Comparison of ENCODE assay signal across 1 cellular context in the genomic region with DNA sequence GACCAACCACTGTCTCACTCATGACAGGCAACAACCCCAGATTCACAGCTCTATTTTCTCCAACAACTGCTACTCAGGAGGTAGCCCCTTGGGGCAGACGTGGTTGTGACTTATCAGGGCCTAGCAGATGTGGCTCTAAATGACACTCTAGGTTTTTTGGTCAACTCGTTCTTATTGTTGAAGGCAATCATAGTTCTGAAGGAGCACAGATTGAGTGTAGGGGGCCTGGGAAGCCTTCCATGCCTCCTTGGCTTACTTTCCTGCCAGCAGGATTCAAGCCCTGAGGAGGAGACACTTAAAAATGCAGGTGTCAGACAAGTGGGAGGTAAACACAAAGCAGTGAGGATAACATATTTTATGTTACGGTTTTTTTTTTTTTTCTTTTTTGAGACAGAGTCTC.
TF ChIP-seq lines count a peak whose summit lies in the region.

No MANE protein-coding gene starts in this region.

TF ChIP-seq in K562, 482 proteins besides CTCF, POLR2A, EP300 and RAD21 (continues in another document):
- TF ChIP-seq ZNF785 (CRISPR knock-in tag; IDR thresholded peaks at IDR 0.05), result no peak
- no peak for TF ChIP-seq ZBTB1 (CRISPR knock-in tag; IDR thresholded peaks at IDR 0.05; ENCODE audit: borderline replicate concordance, low read depth)
- no peak for TF ChIP-seq OTX1 (CRISPR knock-in tag; IDR thresholded peaks at IDR 0.05)
- TF ChIP-seq HOMEZ (CRISPR knock-in tag; IDR thresholded peaks at IDR 0.05), result no peak
- no peak for TF ChIP-seq FUS (optimal IDR thresholded peaks at IDR 0.05; ENCODE audit: low read depth, low read length)
- TF ChIP-seq, protein P1, sequence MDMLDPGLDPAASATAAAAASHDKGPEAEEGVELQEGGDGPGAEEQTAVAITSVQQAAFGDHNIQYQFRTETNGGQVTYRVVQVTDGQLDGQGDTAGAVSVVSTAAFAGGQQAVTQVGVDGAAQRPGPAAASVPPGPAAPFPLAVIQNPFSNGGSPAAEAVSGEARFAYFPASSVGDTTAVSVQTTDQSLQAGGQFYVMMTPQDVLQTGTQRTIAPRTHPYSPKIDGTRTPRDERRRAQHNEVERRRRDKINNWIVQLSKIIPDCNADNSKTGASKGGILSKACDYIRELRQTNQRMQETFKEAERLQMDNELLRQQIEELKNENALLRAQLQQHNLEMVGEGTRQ (CRISPR knock-in tag; IDR thresholded peaks at IDR 0.05), result no peak
- no peak for TF ChIP-seq KLF1 (tag; IDR thresholded peaks at IDR 0.05)
- TF ChIP-seq, protein P2, sequence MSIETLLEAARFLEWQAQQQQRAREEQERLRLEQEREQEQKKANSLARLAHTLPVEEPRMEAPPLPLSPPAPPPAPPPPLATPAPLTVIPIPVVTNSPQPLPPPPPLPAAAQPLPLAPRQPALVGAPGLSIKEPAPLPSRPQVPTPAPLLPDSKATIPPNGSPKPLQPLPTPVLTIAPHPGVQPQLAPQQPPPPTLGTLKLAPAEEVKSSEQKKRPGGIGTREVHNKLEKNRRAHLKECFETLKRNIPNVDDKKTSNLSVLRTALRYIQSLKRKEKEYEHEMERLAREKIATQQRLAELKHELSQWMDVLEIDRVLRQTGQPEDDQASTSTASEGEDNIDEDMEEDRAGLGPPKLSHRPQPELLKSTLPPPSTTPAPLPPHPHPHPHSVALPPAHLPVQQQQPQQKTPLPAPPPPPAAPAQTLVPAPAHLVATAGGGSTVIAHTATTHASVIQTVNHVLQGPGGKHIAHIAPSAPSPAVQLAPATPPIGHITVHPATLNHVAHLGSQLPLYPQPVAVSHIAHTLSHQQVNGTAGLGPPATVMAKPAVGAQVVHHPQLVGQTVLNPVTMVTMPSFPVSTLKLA (conservative IDR thresholded peaks at IDR 0.05), result no peak
- TF ChIP-seq ZBTB49 (CRISPR knock-in tag; IDR thresholded peaks at IDR 0.05; ENCODE audit: borderline replicate concordance), result no peak
- 0 out of 2 replicates have a peak, but pooled peaks have one; percentile 28 for TF ChIP-seq TEAD4 (IDR thresholded peaks at IDR 0.05; ENCODE audit: low read length)
- TF ChIP-seq TEAD4 (CRISPR knock-in tag; IDR thresholded peaks at IDR 0.05; ENCODE audit: borderline replicate concordance), result no peak
- TF ChIP-seq KDM1A (IDR thresholded peaks at IDR 0.05), result peak; percentile 70 to 77
- TF ChIP-seq ZBTB34 (CRISPR knock-in tag; IDR thresholded peaks at IDR 0.05), result no peak
- TF ChIP-seq SNIP1 (IDR thresholded peaks at IDR 0.05; ENCODE audit: low read depth), result no peak
- no peak for TF ChIP-seq NELFE (IDR thresholded peaks at IDR 0.05; ENCODE audit: insufficient read depth, insufficient read length)
- TF ChIP-seq, protein P3, sequence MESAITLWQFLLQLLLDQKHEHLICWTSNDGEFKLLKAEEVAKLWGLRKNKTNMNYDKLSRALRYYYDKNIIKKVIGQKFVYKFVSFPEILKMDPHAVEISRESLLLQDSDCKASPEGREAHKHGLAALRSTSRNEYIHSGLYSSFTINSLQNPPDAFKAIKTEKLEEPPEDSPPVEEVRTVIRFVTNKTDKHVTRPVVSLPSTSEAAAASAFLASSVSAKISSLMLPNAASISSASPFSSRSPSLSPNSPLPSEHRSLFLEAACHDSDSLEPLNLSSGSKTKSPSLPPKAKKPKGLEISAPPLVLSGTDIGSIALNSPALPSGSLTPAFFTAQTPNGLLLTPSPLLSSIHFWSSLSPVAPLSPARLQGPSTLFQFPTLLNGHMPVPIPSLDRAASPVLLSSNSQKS (CRISPR knock-in tag; IDR thresholded peaks at IDR 0.05), result no peak
- TF ChIP-seq, protein P4, sequence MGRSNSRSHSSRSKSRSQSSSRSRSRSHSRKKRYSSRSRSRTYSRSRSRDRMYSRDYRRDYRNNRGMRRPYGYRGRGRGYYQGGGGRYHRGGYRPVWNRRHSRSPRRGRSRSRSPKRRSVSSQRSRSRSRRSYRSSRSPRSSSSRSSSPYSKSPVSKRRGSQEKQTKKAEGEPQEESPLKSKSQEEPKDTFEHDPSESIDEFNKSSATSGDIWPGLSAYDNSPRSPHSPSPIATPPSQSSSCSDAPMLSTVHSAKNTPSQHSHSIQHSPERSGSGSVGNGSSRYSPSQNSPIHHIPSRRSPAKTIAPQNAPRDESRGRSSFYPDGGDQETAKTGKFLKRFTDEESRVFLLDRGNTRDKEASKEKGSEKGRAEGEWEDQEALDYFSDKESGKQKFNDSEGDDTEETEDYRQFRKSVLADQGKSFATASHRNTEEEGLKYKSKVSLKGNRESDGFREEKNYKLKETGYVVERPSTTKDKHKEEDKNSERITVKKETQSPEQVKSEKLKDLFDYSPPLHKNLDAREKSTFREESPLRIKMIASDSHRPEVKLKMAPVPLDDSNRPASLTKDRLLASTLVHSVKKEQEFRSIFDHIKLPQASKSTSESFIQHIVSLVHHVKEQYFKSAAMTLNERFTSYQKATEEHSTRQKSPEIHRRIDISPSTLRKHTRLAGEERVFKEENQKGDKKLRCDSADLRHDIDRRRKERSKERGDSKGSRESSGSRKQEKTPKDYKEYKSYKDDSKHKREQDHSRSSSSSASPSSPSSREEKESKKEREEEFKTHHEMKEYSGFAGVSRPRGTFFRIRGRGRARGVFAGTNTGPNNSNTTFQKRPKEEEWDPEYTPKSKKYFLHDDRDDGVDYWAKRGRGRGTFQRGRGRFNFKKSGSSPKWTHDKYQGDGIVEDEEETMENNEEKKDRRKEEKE (IDR thresholded peaks at IDR 0.05; ENCODE audit: borderline replicate concordance in 1 of 2, control insufficient read depth in 1 of 2, low read depth in 2 of 2, low read length in 1 of 2), result no peak
- TF ChIP-seq TCF3 (CRISPR knock-in tag; IDR thresholded peaks at IDR 0.05), result peak; percentile 26; the same call in 1 of the 2 replicates
- peak; percentile 40 for TF ChIP-seq CBFA2T2 (conservative IDR thresholded peaks at IDR 0.05)
- TF ChIP-seq SRF (CRISPR knock-in tag; IDR thresholded peaks at IDR 0.05), result no peak
- TF ChIP-seq HSF4 (CRISPR knock-in tag; IDR thresholded peaks at IDR 0.05; ENCODE audit: borderline replicate concordance), result no peak
- no peak for TF ChIP-seq ESRRA (IDR thresholded peaks at IDR 0.05; ENCODE audit: borderline replicate concordance, low read depth)
- TF ChIP-seq RCOR1 (IDR thresholded peaks at IDR 0.05; ENCODE audit: borderline replicate concordance in 1 of 2, low read depth in 2 of 2, low read length in 2 of 2), result peak in 1 of 2 experiments; percentile 58; a peak in 1 of 4 replicates
- no peak for TF ChIP-seq POLR2H (tag; IDR thresholded peaks at IDR 0.05; ENCODE audit: low read depth)
- no peak for TF ChIP-seq ZNF699 (CRISPR knock-in tag; IDR thresholded peaks at IDR 0.05; ENCODE audit: insufficient replicate concordance)
- TF ChIP-seq ZKSCAN3 (CRISPR knock-in tag; IDR thresholded peaks at IDR 0.05), result no peak
- no peak for TF ChIP-seq DLX4 (CRISPR knock-in tag; IDR thresholded peaks at IDR 0.05)
- no peak for TF ChIP-seq ILF3 (IDR thresholded peaks at IDR 0.05; ENCODE audit: borderline replicate concordance)
- no peak for TF ChIP-seq ZNF551 (CRISPR knock-in tag; IDR thresholded peaks at IDR 0.05)
- no peak for TF ChIP-seq C11orf30 (IDR thresholded peaks at IDR 0.05; ENCODE audit: low read depth)
- peak; percentile 62 for TF ChIP-seq CBFA2T3 (IDR thresholded peaks at IDR 0.05)
- TF ChIP-seq ZNF212 (CRISPR knock-in tag; IDR thresholded peaks at IDR 0.05), result no peak
- TF ChIP-seq ZNF239 (CRISPR knock-in tag; IDR thresholded peaks at IDR 0.05), result no peak
- TF ChIP-seq MTF1 (CRISPR knock-in tag; IDR thresholded peaks at IDR 0.05; ENCODE audit: borderline replicate concordance), result no peak
- no peak for TF ChIP-seq PTBP1 (IDR thresholded peaks at IDR 0.05; ENCODE audit: low read depth, low read length)
- TF ChIP-seq HLTF (IDR thresholded peaks at IDR 0.05), result no peak
- no peak for TF ChIP-seq ZNF318 (IDR thresholded peaks at IDR 0.05; ENCODE audit: borderline replicate concordance in 1 of 2, low read depth in 1 of 2)
- TF ChIP-seq ZNF311 (CRISPR knock-in tag; IDR thresholded peaks at IDR 0.05), result no peak
- TF ChIP-seq HMG20B (CRISPR knock-in tag; IDR thresholded peaks at IDR 0.05), result no peak
- TF ChIP-seq PPARD (CRISPR knock-in tag; IDR thresholded peaks at IDR 0.05), result no peak
- no peak for TF ChIP-seq TAF1 (IDR thresholded peaks at IDR 0.05; ENCODE audit: control insufficient read depth, extremely low read depth, insufficient read depth, low read length, severe bottlenecking)
